ENCODE assay signal across 1 cellular context in genomic region chr17:81713556-81714411, GRCh38.
TF ChIP-seq lines count a peak whose summit lies in the region.

No MANE protein-coding gene starts in this region.

TF ChIP-seq in K562, 482 proteins besides CTCF, POLR2A, EP300 and RAD21 (continued from another document and continues in another):
- no peak for TF ChIP-seq MGA (IDR thresholded peaks at IDR 0.05)
- no peak for TF ChIP-seq OTX1 (CRISPR knock-in tag; IDR thresholded peaks at IDR 0.05)
- TF ChIP-seq DACH1 (IDR thresholded peaks at IDR 0.05; ENCODE audit: partially characterized antibody): peak; percentile 43
- no peak for TF ChIP-seq SP2 (IDR thresholded peaks at IDR 0.05; ENCODE audit: extremely low read depth, low read depth, low read length, poor library complexity, severe bottlenecking)
- TF ChIP-seq HIVEP1 (CRISPR knock-in tag; IDR thresholded peaks at IDR 0.05): no peak
- TF ChIP-seq GMEB1 (CRISPR knock-in tag; IDR thresholded peaks at IDR 0.05): no peak
- no peak for TF ChIP-seq E2F4 (CRISPR knock-in tag; IDR thresholded peaks at IDR 0.05; ENCODE audit: low read depth)
- TF ChIP-seq MEIS2 (IDR thresholded peaks at IDR 0.05; ENCODE audit: partially characterized antibody): no peak
- TF ChIP-seq ZBTB17 (CRISPR knock-in tag; IDR thresholded peaks at IDR 0.05): no peak
- no peak for TF ChIP-seq MAFK (IDR thresholded peaks at IDR 0.05; ENCODE audit: low read length)
- peak; percentile 46; the same call in 1 of the 2 replicates for TF ChIP-seq ZFX (CRISPR knock-in tag; IDR thresholded peaks at IDR 0.05)
- TF ChIP-seq CC2D1A (IDR thresholded peaks at IDR 0.05): no peak
- no peak for TF ChIP-seq ASH1L (IDR thresholded peaks at IDR 0.05; ENCODE audit: borderline replicate concordance, low read depth, partially characterized antibody)
- TF ChIP-seq E2F5 (CRISPR knock-in tag; IDR thresholded peaks at IDR 0.05): no peak
- peak; percentile 37 for TF ChIP-seq BHLHE40 (IDR thresholded peaks at IDR 0.05; ENCODE audit: low read length)
- peak; percentile 16; the same call in 1 of the 2 replicates for TF ChIP-seq USF1 (CRISPR knock-in tag; IDR thresholded peaks at IDR 0.05)
- no peak for TF ChIP-seq ZNF512 (tag; IDR thresholded peaks at IDR 0.05)
- TF ChIP-seq ZNF347 (CRISPR knock-in tag; IDR thresholded peaks at IDR 0.05; ENCODE audit: low read depth): no peak
- no peak for TF ChIP-seq ZNF764 (CRISPR knock-in tag; IDR thresholded peaks at IDR 0.05; ENCODE audit: low read depth)
- TF ChIP-seq E2F3 (CRISPR knock-in tag; IDR thresholded peaks at IDR 0.05): no peak
- TF ChIP-seq BRF2 (IDR thresholded peaks at IDR 0.05; ENCODE audit: borderline replicate concordance, insufficient read depth, insufficient read length): no peak
- TF ChIP-seq GABPA (tag; conservative IDR thresholded peaks at IDR 0.05; ENCODE audit: low read depth): no peak
- no peak for TF ChIP-seq ZC3H11A (IDR thresholded peaks at IDR 0.05; ENCODE audit: low read depth, low read length)
- no peak for TF ChIP-seq ZNF282 (CRISPR knock-in tag; IDR thresholded peaks at IDR 0.05)
- TF ChIP-seq CAMTA2 (CRISPR knock-in tag; conservative IDR thresholded peaks at IDR 0.05): no peak
- TF ChIP-seq HOXB6 (CRISPR knock-in tag; IDR thresholded peaks at IDR 0.05; ENCODE audit: borderline replicate concordance): no peak
- TF ChIP-seq ZNF133 (CRISPR knock-in tag; IDR thresholded peaks at IDR 0.05): no peak
- TF ChIP-seq SNRNP70 (optimal IDR thresholded peaks at IDR 0.05; ENCODE audit: low read depth, low read length): no peak
- peak; percentile 40; the same call in 1 of the 2 replicates for TF ChIP-seq SUPT5H (IDR thresholded peaks at IDR 0.05)
- no peak for TF ChIP-seq ZNF76 (CRISPR knock-in tag; IDR thresholded peaks at IDR 0.05; ENCODE audit: borderline replicate concordance)
- no peak for TF ChIP-seq CREB3 (tag; conservative IDR thresholded peaks at IDR 0.05; ENCODE audit: low read depth)
- no peak for TF ChIP-seq MBD1 (CRISPR knock-in tag; IDR thresholded peaks at IDR 0.05)
- TF ChIP-seq GATA2 (CRISPR knock-in tag; IDR thresholded peaks at IDR 0.05): no peak
- TF ChIP-seq TBL1XR1 (IDR thresholded peaks at IDR 0.05; ENCODE audit: low read length in 2 of 2): no peak
- TF ChIP-seq ZKSCAN8 (CRISPR knock-in tag; IDR thresholded peaks at IDR 0.05): no peak
- TF ChIP-seq PHF21A (IDR thresholded peaks at IDR 0.05; ENCODE audit: borderline replicate concordance, low read depth): no peak
- no peak for TF ChIP-seq SAP30 (IDR thresholded peaks at IDR 0.05; ENCODE audit: borderline replicate concordance, insufficient read depth, low read depth, low read length, poor library complexity, severe bottlenecking)
- no peak for TF ChIP-seq DDX20 (tag; IDR thresholded peaks at IDR 0.05; ENCODE audit: low read depth)
- peak in 1 of 2 experiments; percentile 65 for TF ChIP-seq E2F6 (IDR thresholded peaks at IDR 0.05; ENCODE audit: borderline replicate concordance in 1 of 2, extremely low read depth in 1 of 2, insufficient read depth in 1 of 2, insufficient read length in 1 of 2, low read depth in 1 of 2, low read length in 1 of 2, poor library complexity in 1 of 2, severe bottlenecking in 1 of 2)
